ENCODE assay signal across 1 cellular context in genomic region chr10:6739530-6740174, GRCh38.
TF ChIP-seq lines count a peak whose summit lies in the region.

No MANE protein-coding gene starts in this region.

TF ChIP-seq in HEK293, 187 proteins besides CTCF, POLR2A, EP300 and RAD21 (continued from another document):
- peak; percentile 60 for TF ChIP-seq ZBTB8A (tag by site-specific recombination; IDR thresholded peaks at IDR 0.05)
- TF ChIP-seq, protein P1, sequence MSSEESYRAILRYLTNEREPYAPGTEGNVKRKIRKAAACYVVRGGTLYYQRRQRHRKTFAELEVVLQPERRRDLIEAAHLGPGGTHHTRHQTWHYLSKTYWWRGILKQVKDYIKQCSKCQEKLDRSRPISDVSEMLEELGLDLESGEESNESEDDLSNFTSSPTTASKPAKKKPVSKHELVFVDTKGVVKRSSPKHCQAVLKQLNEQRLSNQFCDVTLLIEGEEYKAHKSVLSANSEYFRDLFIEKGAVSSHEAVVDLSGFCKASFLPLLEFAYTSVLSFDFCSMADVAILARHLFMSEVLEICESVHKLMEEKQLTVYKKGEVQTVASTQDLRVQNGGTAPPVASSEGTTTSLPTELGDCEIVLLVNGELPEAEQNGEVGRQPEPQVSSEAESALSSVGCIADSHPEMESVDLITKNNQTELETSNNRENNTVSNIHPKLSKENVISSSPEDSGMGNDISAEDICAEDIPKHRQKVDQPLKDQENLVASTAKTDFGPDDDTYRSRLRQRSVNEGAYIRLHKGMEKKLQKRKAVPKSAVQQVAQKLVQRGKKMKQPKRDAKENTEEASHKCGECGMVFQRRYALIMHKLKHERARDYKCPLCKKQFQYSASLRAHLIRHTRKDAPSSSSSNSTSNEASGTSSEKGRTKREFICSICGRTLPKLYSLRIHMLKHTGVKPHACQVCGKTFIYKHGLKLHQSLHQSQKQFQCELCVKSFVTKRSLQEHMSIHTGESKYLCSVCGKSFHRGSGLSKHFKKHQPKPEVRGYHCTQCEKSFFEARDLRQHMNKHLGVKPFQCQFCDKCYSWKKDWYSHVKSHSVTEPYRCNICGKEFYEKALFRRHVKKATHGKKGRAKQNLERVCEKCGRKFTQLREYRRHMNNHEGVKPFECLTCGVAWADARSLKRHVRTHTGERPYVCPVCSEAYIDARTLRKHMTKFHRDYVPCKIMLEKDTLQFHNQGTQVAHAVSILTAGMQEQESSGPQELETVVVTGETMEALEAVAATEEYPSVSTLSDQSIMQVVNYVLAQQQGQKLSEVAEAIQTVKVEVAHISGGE (tag by site-specific recombination; conservative IDR thresholded peaks at IDR 0.05; ENCODE audit: low read depth), result peak; percentile 55; the same call in 1 of the 2 replicates
- peak; percentile 66; the same call in 1 of the 2 replicates for TF ChIP-seq ZNF140 (tag by site-specific recombination; IDR thresholded peaks at IDR 0.05)
- TF ChIP-seq ZNF202 (tag by site-specific recombination; IDR thresholded peaks at IDR 0.05; ENCODE audit: borderline replicate concordance), result 0 out of 2 replicates have a peak, but pooled peaks have one; percentile 60
- TF ChIP-seq ZNF555 (tag by site-specific recombination; conservative IDR thresholded peaks at IDR 0.05), result peak; percentile 54
- TF ChIP-seq, protein P2, sequence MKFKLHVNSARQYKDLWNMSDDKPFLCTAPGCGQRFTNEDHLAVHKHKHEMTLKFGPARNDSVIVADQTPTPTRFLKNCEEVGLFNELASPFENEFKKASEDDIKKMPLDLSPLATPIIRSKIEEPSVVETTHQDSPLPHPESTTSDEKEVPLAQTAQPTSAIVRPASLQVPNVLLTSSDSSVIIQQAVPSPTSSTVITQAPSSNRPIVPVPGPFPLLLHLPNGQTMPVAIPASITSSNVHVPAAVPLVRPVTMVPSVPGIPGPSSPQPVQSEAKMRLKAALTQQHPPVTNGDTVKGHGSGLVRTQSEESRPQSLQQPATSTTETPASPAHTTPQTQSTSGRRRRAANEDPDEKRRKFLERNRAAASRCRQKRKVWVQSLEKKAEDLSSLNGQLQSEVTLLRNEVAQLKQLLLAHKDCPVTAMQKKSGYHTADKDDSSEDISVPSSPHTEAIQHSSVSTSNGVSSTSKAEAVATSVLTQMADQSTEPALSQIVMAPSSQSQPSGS (tag by site-specific recombination; IDR thresholded peaks at IDR 0.05; ENCODE audit: low read depth), result no peak
- no peak for TF ChIP-seq HOXA7 (CRISPR knock-in tag; IDR thresholded peaks at IDR 0.05; ENCODE audit: borderline replicate concordance)
- peak; percentile 81; the same call in 1 of the 2 replicates for TF ChIP-seq ZNF394 (tag by site-specific recombination; IDR thresholded peaks at IDR 0.05; ENCODE audit: borderline replicate concordance)
- peak; percentile 76 for TF ChIP-seq ZNF518A (tag by site-specific recombination; conservative IDR thresholded peaks at IDR 0.05; ENCODE audit: low read depth)
- TF ChIP-seq ZNF623 (tag by site-specific recombination; IDR thresholded peaks at IDR 0.05), result peak; percentile 56; the same call in 1 of the 2 replicates
- peak; percentile 55 for TF ChIP-seq ZNF426 (tag by site-specific recombination; IDR thresholded peaks at IDR 0.05)
- no peak for TF ChIP-seq ZNF155 (tag by site-specific recombination; IDR thresholded peaks at IDR 0.05)
